29 cellular contexts compared by ENCODE assay signal in genomic region chr6:9200712-9201111, GRCh38.
"Had no signal": no experiment of that assay in that cellular context is flagged by ENCODE, and none has a peak within 500 bp of the region (broad histone marks: within the 10 kb centered on the region; RNA-seq: fewer than 3 reads in every experiment).

No MANE protein-coding gene starts in this region.

- ATAC-seq: naive thymus-derived CD8-positive, alpha-beta T cell; natural killer cell treated with Interleukin-12 subunit alpha and Interleukin-12 subunit beta and Interleukin-15 and Interleukin-18, amount 100 ng/mL, for 72 hours; psoas muscle; right cardiac atrium; right lobe of liver; stimulated activated memory B cell treated with anti-CD40 and anti-IgM and Interleukin-4, amounts not matched to agents 10 μg/mL and 1 μg/mL and 100 μg/mL, for 72 hours; stimulated activated naive CD8-positive, alpha-beta T cell treated with anti-CD3 and anti-CD28 coated beads, Interleukin-15, amount 100 ng/mL, for 72 hours; stimulated activated naive CD8-positive, alpha-beta T cell treated with anti-CD3 and anti-CD28 coated beads, Interleukin-15, Interleukin-2, amounts not matched to agents 100 U/mL and 50 U/mL, for 24 hours; upper lobe of right lung had no signal

- H3K27ac ChIP-seq: neural progenitor cell, ovary, parathyroid adenoma, psoas muscle, right lobe of liver, sigmoid colon, suprapubic skin, testis, tibial artery, transverse colon, upper lobe of right lung, uterus had no signal

- H3K9me3 Mint-ChIP-seq: type B pancreatic cell had no signal

- H3K27me3 Mint-ChIP-seq: naive thymus-derived CD8-positive, alpha-beta T cell; natural killer cell treated with Interleukin-12 subunit alpha and Interleukin-12 subunit beta and Interleukin-15 and Interleukin-18, amount 100 ng/mL, for 72 hours; progenitor cell of endocrine pancreas; stimulated activated memory B cell treated with anti-CD40 and anti-IgM and Interleukin-4, amounts not matched to agents 10 μg/mL and 1 μg/mL and 100 μg/mL, for 72 hours; stimulated activated naive CD8-positive, alpha-beta T cell treated with anti-CD3 and anti-CD28 coated beads, Interleukin-15, amount 100 ng/mL, for 72 hours; type B pancreatic cell had no signal

- H3K27ac Mint-ChIP-seq: naive thymus-derived CD8-positive, alpha-beta T cell; natural killer cell treated with Interleukin-12 subunit alpha and Interleukin-12 subunit beta and Interleukin-15 and Interleukin-18, amount 100 ng/mL, for 72 hours; neural progenitor cell; progenitor cell of endocrine pancreas; stimulated activated memory B cell treated with anti-CD40 and anti-IgM and Interleukin-4, amounts not matched to agents 10 μg/mL and 1 μg/mL and 100 μg/mL, for 72 hours; type B pancreatic cell had no signal

- H3K4me3 ChIP-seq: neural progenitor cell, ovary, psoas muscle, right lobe of liver, sigmoid colon, suprapubic skin, testis, tibial artery, transverse colon, upper lobe of right lung, uterus had no signal

- H3K36me3 ChIP-seq: neural progenitor cell, ovary, right lobe of liver, sigmoid colon, suprapubic skin, tibial artery, transverse colon, upper lobe of right lung, uterus had no signal

- H3K4me1 ChIP-seq: neural progenitor cell, parathyroid adenoma, psoas muscle, right lobe of liver, sigmoid colon, suprapubic skin, testis, tibial artery, transverse colon, upper lobe of right lung, uterus had no signal

- H3K36me3 Mint-ChIP-seq: naive thymus-derived CD8-positive, alpha-beta T cell; natural killer cell treated with Interleukin-12 subunit alpha and Interleukin-12 subunit beta and Interleukin-15 and Interleukin-18, amount 100 ng/mL, for 72 hours; neural progenitor cell; stimulated activated memory B cell treated with anti-CD40 and anti-IgM and Interleukin-4, amounts not matched to agents 10 μg/mL and 1 μg/mL and 100 μg/mL, for 72 hours had no signal

- H3K4me3 Mint-ChIP-seq: naive thymus-derived CD8-positive, alpha-beta T cell; natural killer cell treated with Interleukin-12 subunit alpha and Interleukin-12 subunit beta and Interleukin-15 and Interleukin-18, amount 100 ng/mL, for 72 hours; neural progenitor cell; stimulated activated memory B cell treated with anti-CD40 and anti-IgM and Interleukin-4, amounts not matched to agents 10 μg/mL and 1 μg/mL and 100 μg/mL, for 72 hours; stimulated activated naive CD8-positive, alpha-beta T cell treated with anti-CD3 and anti-CD28 coated beads, Interleukin-15, amount 100 ng/mL, for 72 hours; type B pancreatic cell had no signal

- DNase-seq: naive thymus-derived CD8-positive, alpha-beta T cell; occipital lobe; ovary; posterior cingulate gyrus; psoas muscle; right cardiac atrium; right lobe of liver; sigmoid colon; small intestine; stimulated activated CD4-positive, alpha-beta T cell treated with anti-CD3 and anti-CD28 coated beads, Interleukin-1b, Interleukin-23, amount 100 ng/mL, for 48 hours; stimulated activated CD4-positive, alpha-beta T cell treated with anti-CD3 and anti-CD28 coated beads, Interleukin-4, amount 100 ng/mL, for 1 hour; stimulated activated CD4-positive, alpha-beta T cell treated with anti-CD3 and anti-CD28 coated beads, Interleukin-4, amount 100 ng/mL, for 4 hours; stimulated activated CD8-positive, alpha-beta memory T cell treated with anti-CD3 and anti-CD28 coated beads, Interleukin-4, amount 100 ng/mL, for 48 hours; stimulated activated naive CD4-positive, alpha-beta T cell; stimulated activated naive CD8-positive, alpha-beta T cell treated with anti-CD3 and anti-CD28 coated beads, Interleukin-15, amount 100 ng/mL, for 72 hours; stimulated activated naive CD8-positive, alpha-beta T cell treated with anti-CD3 and anti-CD28 coated beads, Interleukin-15, Interleukin-2, amounts not matched to agents 100 U/mL and 50 U/mL, for 24 hours; substantia nigra; testis; tibial artery; transverse colon; upper lobe of right lung; uterus had no signal

- H3K4me1 Mint-ChIP-seq: naive thymus-derived CD8-positive, alpha-beta T cell; neural progenitor cell; stimulated activated memory B cell treated with anti-CD40 and anti-IgM and Interleukin-4, amounts not matched to agents 10 μg/mL and 1 μg/mL and 100 μg/mL, for 72 hours; stimulated activated naive CD8-positive, alpha-beta T cell treated with anti-CD3 and anti-CD28 coated beads, Interleukin-15, amount 100 ng/mL, for 72 hours had no signal

- H3K9me3 ChIP-seq: ovary, psoas muscle, right lobe of liver, suprapubic skin, testis, upper lobe of right lung had no signal

- H3K9ac ChIP-seq: neural progenitor cell, parathyroid adenoma had no signal

- H3K27me3 ChIP-seq: neural progenitor cell, ovary, right lobe of liver, sigmoid colon, suprapubic skin, testis, tibial artery, transverse colon, upper lobe of right lung, uterus had no signal
